In genomic region chr13:94550030-94550738, GRCh38 we compare ENCODE assay signal across 8 cellular contexts. TPM values are rescaled to one million over a fixed set of nuclear protein-coding genes. Genes with fewer than 3 reads are reported as not detected.
DNase-seq lines count a peak whose midpoint lies in the region; ATAC-seq, FAIRE-seq and TF ChIP-seq lines count a peak whose summit lies in the region.

No MANE protein-coding gene starts in this region.

- POLR2A ChIA-PET in A549 (lab: Yijun Ruan, JAX) (interaction anchor here (0.7 to 2.8 kb wide), 5 partner anchors 11 to 114 kb away, joined by 3 to 30 read pairs (median 4); partner anchors contain the start of genes GPR180 and TGDS), activated B cell treated with CpG ODN at 0.5 μM for 24 hours (lab: Charles Lee) (interaction anchor here (1.1 to 3.5 kb wide), 3 partner anchors 46 to 51 kb away, joined by 3 to 92 read pairs (median 50); partner anchors contain the start of genes GPR180 and TGDS)

- H3K4me2 ChIP-seq in A549 (peak overlapping the region; percentile 96), parathyroid adenoma (ENCODE audit: low read length) (peak overlapping the region; percentile 75)

- H3K79me2 ChIP-seq in parathyroid adenoma = no peaks in the 10 kb centered on the region

- peaks cover 16% of the 10 kb centered on the region; the same call in 1 of the 3 replicates for H3K4me1 ChIP-seq in A549
- H3K4me1 ChIP-seq in gastroesophageal sphincter = peaks cover 2 to 22% (median 5%) of the 10 kb centered on the region in 3 donors
- no peaks in the 10 kb centered on the region for H3K4me1 ChIP-seq in parathyroid adenoma

- no peak for TF ChIP-seq RAD21 in A549 (conservative IDR thresholded peaks at IDR 0.05 in 1 of 2, IDR thresholded peaks at IDR 0.05 in 1 of 2)

- H3K9me3 Mint-ChIP-seq in activated B cell treated with CpG ODN at 0.5 μM for 24 hours = no peaks in the 10 kb centered on the region

- FAIRE-seq in A549 (lab: Jason Lieb, UNC) = no peak

- H3K4me3 Mint-ChIP-seq in activated B cell treated with CpG ODN at 0.5 μM for 24 hours = peak overlapping the region; percentile 88

- H3K36me3 ChIP-seq in gastroesophageal sphincter = no peaks in the 10 kb centered on the region
- H3K36me3 ChIP-seq in parathyroid adenoma (ENCODE audit: control insufficient read depth, insufficient read depth, low read length) = no peaks in the 10 kb centered on the region

- TF ChIP-seq CTCF in A549 (IDR thresholded peaks at IDR 0.05) (no peak), activated B cell treated with CpG ODN at 0.5 μM for 24 hours (IDR thresholded peaks at IDR 0.05) (no peak), gastroesophageal sphincter (IDR thresholded peaks at IDR 0.05) (no peak), parathyroid adenoma (IDR thresholded peaks at IDR 0.05) (no peak)

- TF ChIP-seq POLR2A in A549 (IDR thresholded peaks at IDR 0.05; ENCODE audit: low read length) (no peak), gastroesophageal sphincter (IDR thresholded peaks at IDR 0.05) (no peak)

- peaks cover 4% of the 10 kb centered on the region for H3K27me3 Mint-ChIP-seq in activated B cell treated with CpG ODN at 0.5 μM for 24 hours

- peak overlapping the region; percentile 92 for H3K27ac Mint-ChIP-seq in activated B cell treated with CpG ODN at 0.5 μM for 24 hours

- H3K9me3 ChIP-seq in A549 (no peaks in the 10 kb centered on the region), gastroesophageal sphincter (no peaks in the 10 kb centered on the region), parathyroid adenoma (ENCODE audit: control insufficient read depth, low read length) (no peaks in the 10 kb centered on the region)

- peak overlapping the region; percentile 37 for H3K9ac ChIP-seq in parathyroid adenoma

- 19% methylated on average over 18 of the region's 23 CpGs for WGBS in A549 (ENCODE audit: missing lambda C conversion rate)
- WGBS in gastroesophageal sphincter (ENCODE audit: low coverage in 1 of 2), 2 donors = 29 to 31% methylated on average over 11 to 12 of the region's 23 CpGs

- H3K36me3 Mint-ChIP-seq in activated B cell treated with CpG ODN at 0.5 μM for 24 hours (ENCODE audit: low read depth) = peaks cover 5% of the 10 kb centered on the region

- ATAC-seq in A549 = peak; percentile 70 to 72
- peak; percentile 11 for ATAC-seq in GM18867 (IDR thresholded peaks at IDR 0.05; ENCODE audit: unreplicated experiment)
- peak; percentile 13 for ATAC-seq in HG03354 (IDR thresholded peaks at IDR 0.05; ENCODE audit: poor library complexity, severe bottlenecking, unreplicated experiment)
- ATAC-seq in activated B cell treated with CpG ODN at 0.5 μM for 24 hours (ENCODE audit: low read depth) = no peak
- ATAC-seq in gastroesophageal sphincter = peak; percentile 29

- CTCF ChIA-PET in A549 (lab: Yijun Ruan, JAX) = interaction anchor here (0.9 kb wide), 1 partner anchor 114 kb away, joined by 3 read pairs; no protein-coding TSS in a partner anchor
- CTCF ChIA-PET in activated B cell treated with CpG ODN at 0.5 μM for 24 hours (lab: Charles Lee) = interaction anchor here (0.7 to 2.8 kb wide), 2 partner anchors 46 to 52 kb away, joined by 3 to 13 read pairs; partner anchors contain the start of gene TGDS

- intact Hi-C loops in activated B cell treated with CpG ODN at 0.5 μM for 24 hours (cut with micrococcal nuclease) = no loop called here

- H3K27ac ChIP-seq in A549 (peak overlapping the region; percentile 88 to 93), gastroesophageal sphincter (peak overlapping the region; percentile 66 to 98 (median 92)), parathyroid adenoma (peak overlapping the region; percentile 92)

- peak in 1 of 2 experiments; percentile 62 for DNase-seq in A549 (ENCODE audit: low read depth in 1 of 2, low spot score in 1 of 2)
- DNase-seq in activated B cell treated with CpG ODN at 0.5 μM for 24 hours = no peak
- DNase-seq in NCI-H187 treated with DMSO at 0.1 percent for 48 hours (lab: John Stamatoyannopoulos, UW) = no peak
- no peak for DNase-seq in Ammon's horn (ENCODE audit: low spot score)

- peaks cover 31% of the 10 kb centered on the region for H3K4me1 Mint-ChIP-seq in activated B cell treated with CpG ODN at 0.5 μM for 24 hours

- peak overlapping the region; percentile 58 for H3K4me3 ChIP-seq in A549
- peak overlapping the region; percentile 71 to 83 for H3K4me3 ChIP-seq in gastroesophageal sphincter
- H3K4me3 ChIP-seq in parathyroid adenoma (ENCODE audit: low read depth, low read length) = peak overlapping the region; percentile 88

- H3K27me3 ChIP-seq in gastroesophageal sphincter = no peaks in the 10 kb centered on the region
- no peaks in the 10 kb centered on the region for H3K27me3 ChIP-seq in parathyroid adenoma (ENCODE audit: control insufficient read depth, insufficient read depth, low read length)

- H2AFZ ChIP-seq in parathyroid adenoma = peak overlapping the region; percentile 97

- no peak for TF ChIP-seq EP300 in A549 (IDR thresholded peaks at IDR 0.05)
- TF ChIP-seq EP300 in gastroesophageal sphincter (IDR thresholded peaks at IDR 0.05) = no peak

TF ChIP-seq in A549, 52 proteins besides CTCF, POLR2A, EP300 and RAD21:
- TF ChIP-seq PHF8 (IDR thresholded peaks at IDR 0.05; ENCODE audit: borderline replicate concordance, low read depth) = peak; percentile 43; the same call in 1 of the 2 replicates
- no peak for TF ChIP-seq FOXS1 (CRISPR knock-in tag; IDR thresholded peaks at IDR 0.05)
- peak; percentile 7; the same call in 1 of the 2 replicates for TF ChIP-seq REST (IDR thresholded peaks at IDR 0.05)
- TF ChIP-seq, protein P1, sequence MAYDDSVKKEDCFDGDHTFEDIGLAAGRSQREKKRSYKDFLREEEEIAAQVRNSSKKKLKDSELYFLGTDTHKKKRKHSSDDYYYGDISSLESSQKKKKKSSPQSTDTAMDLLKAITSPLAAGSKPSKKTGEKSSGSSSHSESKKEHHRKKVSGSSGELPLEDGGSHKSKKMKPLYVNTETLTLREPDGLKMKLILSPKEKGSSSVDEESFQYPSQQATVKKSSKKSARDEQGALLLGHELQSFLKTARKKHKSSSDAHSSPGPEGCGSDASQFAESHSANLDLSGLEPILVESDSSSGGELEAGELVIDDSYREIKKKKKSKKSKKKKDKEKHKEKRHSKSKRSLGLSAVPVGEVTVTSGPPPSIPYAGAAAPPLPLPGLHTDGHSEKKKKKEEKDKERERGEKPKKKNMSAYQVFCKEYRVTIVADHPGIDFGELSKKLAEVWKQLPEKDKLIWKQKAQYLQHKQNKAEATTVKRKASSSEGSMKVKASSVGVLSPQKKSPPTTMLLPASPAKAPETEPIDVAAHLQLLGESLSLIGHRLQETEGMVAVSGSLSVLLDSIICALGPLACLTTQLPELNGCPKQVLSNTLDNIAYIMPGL (CRISPR knock-in tag; IDR thresholded peaks at IDR 0.05; ENCODE audit: borderline replicate concordance) = no peak
- no peak for TF ChIP-seq TFCP2L1 (CRISPR knock-in tag; IDR thresholded peaks at IDR 0.05)
- peak in 1 of 2 experiments; percentile 19; a peak in 1 of 5 replicates for TF ChIP-seq JUN (IDR thresholded peaks at IDR 0.05)
- TF ChIP-seq, protein P2, sequence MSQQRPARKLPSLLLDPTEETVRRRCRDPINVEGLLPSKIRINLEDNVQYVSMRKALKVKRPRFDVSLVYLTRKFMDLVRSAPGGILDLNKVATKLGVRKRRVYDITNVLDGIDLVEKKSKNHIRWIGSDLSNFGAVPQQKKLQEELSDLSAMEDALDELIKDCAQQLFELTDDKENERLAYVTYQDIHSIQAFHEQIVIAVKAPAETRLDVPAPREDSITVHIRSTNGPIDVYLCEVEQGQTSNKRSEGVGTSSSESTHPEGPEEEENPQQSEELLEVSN (IDR thresholded peaks at IDR 0.05; ENCODE audit: borderline replicate concordance, low read depth) = peak; percentile 11; the same call in 1 of the 2 replicates

RNA-seq across cellular contexts. Expression of gene TGDS, which starts 45.8 kb away (rescaled TPM):
- 19.0 and 24.3 TPM in 2 replicates for polyA plus RNA-seq in A549 (2011; rRNA removed)
- 4.7 and 5.2 TPM in 2 replicates for polyA plus RNA-seq in A549 (2012; cell fraction: cytosol; rRNA removed)
- 3.3 and 4.6 TPM in 2 replicates for polyA plus RNA-seq in A549 (2012; cell fraction: nucleus; rRNA removed)
- 6.7 to 7.3 TPM (median 6.8 TPM) in 3 replicates for polyA plus RNA-seq in A549 (2017; fragmentation: RNase III; extraction: RNeasy Plus Mini Kit Qiagen cat#74134 plus additional on column Dnase treatment)
- polyA minus RNA-seq in A549 (2011; rRNA and poly(A)+ RNA removed) = 4.3 and 5.5 TPM in 2 replicates
- total RNA-seq in activated B cell treated with CpG ODN at 0.5 μM for 24 hours = 11.5 and 12.7 TPM in 2 replicates
- total RNA-seq in gastroesophageal sphincter = 10 to 100 TPM in 3 of 4 donors, 1 to 10 TPM in 1; 6.8 to 11.4 (median 10.4) TPM

RNA-seq across cellular contexts. Expression of gene GPR180, which starts 51.5 kb away (rescaled TPM):
- 6.3 and 7.8 TPM in 2 replicates for polyA plus RNA-seq in A549 (2011; rRNA removed)
- polyA plus RNA-seq in A549 (2012; cell fraction: cytosol; rRNA removed) = 1.1 and 1.4 TPM in 2 replicates
- polyA plus RNA-seq in A549 (2012; cell fraction: nucleus; rRNA removed) = 0.85 and 1.1 TPM in 2 replicates
- 3.4 to 3.8 TPM (median 3.6 TPM) in 3 replicates for polyA plus RNA-seq in A549 (2017; fragmentation: RNase III; extraction: RNeasy Plus Mini Kit Qiagen cat#74134 plus additional on column Dnase treatment)
- 4.6 and 5.4 TPM in 2 replicates for polyA minus RNA-seq in A549 (2011; rRNA and poly(A)+ RNA removed)
- total RNA-seq in activated B cell treated with CpG ODN at 0.5 μM for 24 hours = 4.2 and 5.1 TPM in 2 replicates
- 1 to 10 TPM; 3.4 to 6.4 (median 5.5) TPM for total RNA-seq in gastroesophageal sphincter
